In the genomic region with DNA sequence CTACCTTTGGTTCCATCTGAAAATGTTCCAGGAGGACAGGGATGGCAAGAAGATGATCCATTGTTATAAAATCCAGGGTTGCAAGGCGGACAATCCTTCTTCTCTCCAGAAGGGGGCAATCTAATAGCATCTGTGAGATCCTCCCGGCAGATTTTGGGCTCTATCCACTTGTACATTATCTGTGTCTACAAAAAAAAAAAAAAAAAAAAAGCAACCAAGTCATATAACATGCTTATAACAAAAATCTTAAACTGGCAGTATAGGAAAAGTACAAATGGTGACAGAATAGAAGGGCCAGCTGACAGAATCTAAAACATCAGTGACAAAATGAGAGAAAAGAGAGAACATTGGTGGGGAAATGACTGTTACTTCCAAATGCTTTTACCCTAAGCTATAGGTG, we compare ENCODE assay signal across 8 cellular contexts.
DNase-seq lines count a peak whose midpoint lies in the region; ATAC-seq and TF ChIP-seq lines count a peak whose summit lies in the region.

No MANE protein-coding gene starts in this region.

- no peaks in the 10 kb centered on the region for H3K27me3 ChIP-seq in uterus

- intact Hi-C loops in uterus (cut with DNase I; ENCODE audit: low total_unique reads) = no loop called here

- no peaks in the 10 kb centered on the region for H3K9me3 ChIP-seq in uterus

- H3K4me3 ChIP-seq in uterus = no peak overlapping the region

- H3K4me1 ChIP-seq in uterus = no peaks in the 10 kb centered on the region

- no peak for TF ChIP-seq POLR2A in uterus (IDR thresholded peaks at IDR 0.05)

- TF ChIP-seq CTCF in GM13977 (IDR thresholded peaks at IDR 0.05; ENCODE audit: extremely low read depth, insufficient read depth, missing control alignments) (peak; percentile 70), uterus (IDR thresholded peaks at IDR 0.05) (peak; percentile 29 to 46 (median 40))

- DNase-seq in COLO668 (lab: John Stamatoyannopoulos, UW; ENCODE audit: unreplicated experiment) (peak; percentile 6), GM13977 (ENCODE audit: low spot score) (peak; percentile 12), NCI-H748 treated with DMSO at 0.1 percent for 48 hours (lab: John Stamatoyannopoulos, UW) (peak; percentile 50), astrocyte of the hippocampus (ENCODE audit: low read depth, low spot score) (peak; percentile 63), kidney glomerular epithelial cell (lab: John Stamatoyannopoulos, UW) (peak; percentile 12), uterus (peak in 1 of 2 donors; percentile 22), ureter (ENCODE audit: low spot score) (no peak)

- H3K36me3 ChIP-seq in uterus = no peaks in the 10 kb centered on the region

- in situ Hi-C loops in GM13977 (cut with MboI; ENCODE audit: low pct_unique_long_range_greater_than_20kb, low sequenced_read_pairs, unreplicated experiment) = loop anchor here (10.0 kb wide), 1 partner anchor 298 kb away; no protein-coding TSS in a partner anchor

- H3K27ac ChIP-seq in uterus = no peak overlapping the region

- ATAC-seq in HG03342 (IDR thresholded peaks at IDR 0.05; ENCODE audit: unreplicated experiment) = peak; percentile 57
